ENCODE assay signal across 16 cellular contexts in genomic region chr22:43901976-43902643, GRCh38. TPM values are rescaled to one million over a fixed set of nuclear protein-coding genes. Genes with fewer than 3 reads are reported as not detected.
A peak's percentile ranks its signal among the peaks of the same experiment; 100 is the strongest.
DNase-seq lines count a peak whose midpoint lies in the region; ATAC-seq and TF ChIP-seq lines count a peak whose summit lies in the region.
"Had no signal": no experiment of that assay in that cellular context is flagged by ENCODE, and none has a peak within 500 bp of the region (broad histone marks: within the 10 kb centered on the region; RNA-seq: fewer than 3 reads in every experiment).

No MANE protein-coding gene starts in this region.

- H3K9ac ChIP-seq in GM23248 (no peak overlapping the region), SK-N-SH (no peak overlapping the region), skeletal muscle satellite cell (ENCODE audit: low read depth, low read length) (peak overlapping the region; percentile 54)

- H3K4me1 Mint-ChIP-seq in activated naive CD4-positive, alpha-beta T cell treated with anti-CD3 and anti-CD28 coated beads for 36 hours (ENCODE audit: low read depth): no peaks in the 10 kb centered on the region

- H3K9me3 Mint-ChIP-seq in activated naive CD4-positive, alpha-beta T cell treated with anti-CD3 and anti-CD28 coated beads for 36 hours: no peaks in the 10 kb centered on the region

- DNase-seq in GM23248: peak; percentile 26
- DNase-seq in SK-N-SH: no peak
- DNase-seq in fibroblast of mammary gland (ENCODE audit: low read depth): peak; percentile 89
- DNase-seq in activated naive CD4-positive, alpha-beta T cell treated with anti-CD3 and anti-CD28 coated beads for 36 hours: no peak
- no peak for DNase-seq in medulla oblongata (ENCODE audit: extremely low spot score)
- DNase-seq: activated T-cell treated with anti-CD3 and anti-CD28 coated beads for 4 hours; effector memory CD4-positive, alpha-beta T cell; lower lobe of right lung; spleen; SW 1271 had no signal

- H3K4me3 Mint-ChIP-seq in activated naive CD4-positive, alpha-beta T cell treated with anti-CD3 and anti-CD28 coated beads for 36 hours: no peak overlapping the region

- intact Hi-C loops in activated naive CD4-positive, alpha-beta T cell treated with anti-CD3 and anti-CD28 coated beads for 36 hours (cut with micrococcal nuclease): no loop called here

- H3K9me2 ChIP-seq in GM23248 (ENCODE audit: insufficient read depth) (no peaks in the 10 kb centered on the region), SK-N-SH (no peaks in the 10 kb centered on the region)

- H3K27ac Mint-ChIP-seq in activated naive CD4-positive, alpha-beta T cell treated with anti-CD3 and anti-CD28 coated beads for 36 hours: no peak overlapping the region

- no peaks in the 10 kb centered on the region for H3F3A ChIP-seq in GM23248 (ENCODE audit: insufficient read depth)
- peaks cover 9% of the 10 kb centered on the region for H3F3A ChIP-seq in SK-N-SH (replicated peaks; ENCODE audit: insufficient read depth)

- H3K4me1 ChIP-seq in GM23248 (ENCODE audit: insufficient read depth): peaks cover 6% of the 10 kb centered on the region; the same call in 1 of the 2 replicates
- H3K4me1 ChIP-seq in SK-N-SH (ENCODE audit: control insufficient read depth in 1 of 2, insufficient read depth in 2 of 2, low read depth in 1 of 2, low read length in 1 of 2): peaks cover 0 to 25% of the 10 kb centered on the region in 2 experiments; a peak in 2 of 4 replicates
- peaks cover 33% of the 10 kb centered on the region for H3K4me1 ChIP-seq in skeletal muscle satellite cell (ENCODE audit: control insufficient read depth, insufficient read depth, low read length)
- H3K4me1 ChIP-seq: lower lobe of right lung, spleen had no signal

- no peaks in the 10 kb centered on the region for H3K36me3 Mint-ChIP-seq in activated naive CD4-positive, alpha-beta T cell treated with anti-CD3 and anti-CD28 coated beads for 36 hours (ENCODE audit: low read depth)

- POLR2A ChIA-PET in SK-N-SH (lab: Yijun Ruan, JAX): no interaction called here

- H3K36me3 ChIP-seq in GM23248 (ENCODE audit: low read depth) (no peaks in the 10 kb centered on the region), SK-N-SH (replicated peaks in 1 of 2; ENCODE audit: control insufficient read depth in 1 of 2, insufficient read depth in 2 of 2, low read length in 1 of 2) (no peaks in the 10 kb centered on the region), skeletal muscle satellite cell (ENCODE audit: insufficient read depth, low read length) (no peaks in the 10 kb centered on the region)
- H3K36me3 ChIP-seq: lower lobe of right lung, spleen, thoracic aorta had no signal

- in situ Hi-C loops in GM23248 (cut with MboI): no loop called here

- H3K27ac ChIP-seq in GM23248 (no peak overlapping the region), SK-N-SH (ENCODE audit: low read depth in 2 of 2, low read length in 1 of 2) (peak overlapping the region in 1 of 2 experiments; percentile 85; a peak in 2 of 4 replicates)
- H3K27ac ChIP-seq: hepatocyte, lower lobe of right lung, spleen, thoracic aorta had no signal

- no peak for ATAC-seq in HG03520 (IDR thresholded peaks at IDR 0.05; ENCODE audit: unreplicated experiment)
- ATAC-seq: lower lobe of right lung had no signal

- H3K79me2 ChIP-seq in GM23248 (ENCODE audit: insufficient read depth): no peaks in the 10 kb centered on the region
- H3K79me2 ChIP-seq in SK-N-SH (ENCODE audit: insufficient read depth): no peaks in the 10 kb centered on the region
- H3K79me2 ChIP-seq: hepatocyte had no signal

- no peak for TF ChIP-seq CTCF in SK-N-SH (IDR thresholded peaks at IDR 0.05)
- TF ChIP-seq CTCF in fibroblast of mammary gland (conservative IDR thresholded peaks at IDR 0.05; ENCODE audit: control insufficient read depth, insufficient read depth, low read depth, low read length): no peak

- peak in 1 of 2 experiments; percentile 36; a peak in 1 of 4 replicates for TF ChIP-seq EP300 in SK-N-SH (IDR thresholded peaks at IDR 0.05; ENCODE audit: borderline replicate concordance in 1 of 2, low read depth in 1 of 2, low read length in 1 of 2)

- TF ChIP-seq RAD21 in SK-N-SH (IDR thresholded peaks at IDR 0.05; ENCODE audit: low read length): no peak

- no peaks in the 10 kb centered on the region for H3K9me3 ChIP-seq in GM23248 (ENCODE audit: low read depth)
- no peaks in the 10 kb centered on the region for H3K9me3 ChIP-seq in SK-N-SH
- H3K9me3 ChIP-seq in skeletal muscle satellite cell (replicated peaks; ENCODE audit: low read length): no peaks in the 10 kb centered on the region
- H3K9me3 ChIP-seq: lower lobe of right lung, spleen, thoracic aorta had no signal

- CTCF ChIA-PET in SK-N-SH (lab: Yijun Ruan, JAX): no interaction called here
- CTCF ChIA-PET in activated naive CD4-positive, alpha-beta T cell treated with anti-CD3 and anti-CD28 coated beads for 36 hours (lab: Charles Lee): interaction anchor here (2.1 kb wide), 1 partner anchor 17 kb away, joined by 7 read pairs; no protein-coding TSS in a partner anchor

- H3K4me2 ChIP-seq in GM23248 (ENCODE audit: unreplicated experiment): no peak overlapping the region
- peak overlapping the region; percentile 51; the same call in 1 of the 2 replicates for H3K4me2 ChIP-seq in SK-N-SH
- peak overlapping the region; percentile 54 for H3K4me2 ChIP-seq in skeletal muscle satellite cell (ENCODE audit: low read length)
- H3K4me2 ChIP-seq: hepatocyte had no signal

- no peak overlapping the region for H2AFZ ChIP-seq in GM23248
- H2AFZ ChIP-seq in SK-N-SH (ENCODE audit: low read depth): peak overlapping the region; percentile 27; the same call in 1 of the 2 replicates
- H2AFZ ChIP-seq: hepatocyte had no signal

- H3K27me3 ChIP-seq in GM23248 (replicated peaks; ENCODE audit: insufficient read depth): peaks cover 8% of the 10 kb centered on the region; the same call in 1 of the 2 replicates
- H3K27me3 ChIP-seq in SK-N-SH (ENCODE audit: insufficient read depth): no peaks in the 10 kb centered on the region; the same call in 1 of the 2 replicates
- H3K27me3 ChIP-seq in skeletal muscle satellite cell (ENCODE audit: control insufficient read depth, insufficient read depth, low read length): peaks cover 5% of the 10 kb centered on the region
- H3K27me3 ChIP-seq: hepatocyte had no signal

- peaks cover 4% of the 10 kb centered on the region for H3K27me3 Mint-ChIP-seq in activated naive CD4-positive, alpha-beta T cell treated with anti-CD3 and anti-CD28 coated beads for 36 hours (ENCODE audit: low read depth)

- H4K20me1 ChIP-seq in GM23248 (ENCODE audit: insufficient read depth): no peaks in the 10 kb centered on the region
- no peaks in the 10 kb centered on the region for H4K20me1 ChIP-seq in SK-N-SH (ENCODE audit: insufficient read depth)

- WGBS in GM23248 (ENCODE audit: low coverage in 1 of 2, low lambda C conversion rate in 2 of 2, missing lambda C conversion rate in 2 of 2), 2 experiments: 35 to 47% methylated on average over 5 of the region's 5 CpGs
- WGBS in SK-N-SH (ENCODE audit: low lambda C conversion rate): 21% methylated on average over 2 of the region's 5 CpGs

- H3K4me3 ChIP-seq in GM23248 (no peak overlapping the region), SK-N-SH (ENCODE audit: low read depth in 2 of 2, low read length in 1 of 2) (no peak overlapping the region), fibroblast of mammary gland (ENCODE audit: control insufficient read depth, low read depth, low read length) (no peak overlapping the region), skeletal muscle satellite cell (ENCODE audit: low read length) (peak overlapping the region; percentile 47)
- H3K4me3 ChIP-seq: hepatocyte, lower lobe of right lung, spleen, thoracic aorta had no signal

TF ChIP-seq in SK-N-SH, 30 proteins besides CTCF, POLR2A, EP300 and RAD21 (continues in another document):
- TF ChIP-seq MAX (IDR thresholded peaks at IDR 0.05; ENCODE audit: low read depth): peak; percentile 70
- TF ChIP-seq EZH2phosphoT487 (IDR thresholded peaks at IDR 0.05; ENCODE audit: borderline replicate concordance, low read depth): no peak
- TF ChIP-seq NFIC (IDR thresholded peaks at IDR 0.05; ENCODE audit: borderline replicate concordance): 0 out of 2 replicates have a peak, but pooled peaks have one; percentile 31

RNA-seq across cellular contexts. Expression of gene PNPLA5, which starts 10.3 kb away (rescaled TPM):
- total RNA-seq in GM23248 (2014; rRNA removed; shearing (Covaris generic)): not detected in 2 replicates
- polyA plus RNA-seq in GM23248 (2016; fragmentation: Nextera tagmentation; extraction: Ambion mirVana) (not detected in 2 replicates), SK-N-SH (2012; rRNA removed) (not detected in 2 replicates)
- not detected in 2 replicates for polyA plus RNA-seq in SK-N-SH (2012; cell fraction: cytosol; rRNA removed)
- polyA plus RNA-seq in SK-N-SH (2012; cell fraction: nucleus; rRNA removed): not detected in 2 replicates
- total RNA-seq in skeletal muscle satellite cell (2012; rRNA removed): not detected in 2 replicates
- total RNA-seq in activated naive CD4-positive, alpha-beta T cell treated with anti-CD3 and anti-CD28 coated beads for 36 hours: not detected
- total RNA-seq: lower lobe of right lung, MCF 10A, spleen, thoracic aorta had no signal
- polyA plus RNA-seq: adipose tissue, spleen had no signal

RNA-seq across cellular contexts. Expression of gene PNPLA3, which starts 21.5 kb away (rescaled TPM):
- 0.13 and 0.54 TPM in 2 replicates for total RNA-seq in GM23248 (2014; rRNA removed; shearing (Covaris generic))
- polyA plus RNA-seq in GM23248 (2016; fragmentation: Nextera tagmentation; extraction: Ambion mirVana) (1.2 and 1.4 TPM in 2 replicates), SK-N-SH (2012; rRNA removed) (2.4 and 3.2 TPM in 2 replicates)
- polyA plus RNA-seq in SK-N-SH (2012; cell fraction: cytosol; rRNA removed): 1.2 and 1.9 TPM in 2 replicates
- polyA plus RNA-seq in SK-N-SH (2012; cell fraction: nucleus; rRNA removed): 11.1 and 13.7 TPM in 2 replicates
- total RNA-seq in skeletal muscle satellite cell (2012; rRNA removed): 1.5 and 2.4 TPM in 2 replicates
- under 1 TPM; 0.29 to 0.77 TPM for total RNA-seq in activated naive CD4-positive, alpha-beta T cell treated with anti-CD3 and anti-CD28 coated beads for 36 hours
- total RNA-seq: thoracic aorta had no signal

RNA-seq across cellular contexts. Expression of gene SULT4A1, which starts 39.8 kb away (rescaled TPM):
- not detected in 2 replicates for total RNA-seq in GM23248 (2014; rRNA removed; shearing (Covaris generic))
- polyA plus RNA-seq in GM23248 (2016; fragmentation: Nextera tagmentation; extraction: Ambion mirVana): not detected in 2 replicates
- polyA plus RNA-seq in SK-N-SH (2012; rRNA removed): 3.9 and 4.1 TPM in 2 replicates
- polyA plus RNA-seq in SK-N-SH (2012; cell fraction: cytosol; rRNA removed): 2.2 and 2.3 TPM in 2 replicates
- polyA plus RNA-seq in SK-N-SH (2012; cell fraction: nucleus; rRNA removed): 25.0 and 44.6 TPM in 2 replicates
- total RNA-seq in skeletal muscle satellite cell (2012; rRNA removed): 0.25 and 0.87 TPM in 2 replicates
- not detected for total RNA-seq in activated naive CD4-positive, alpha-beta T cell treated with anti-CD3 and anti-CD28 coated beads for 36 hours
- total RNA-seq: lower lobe of right lung, MCF 10A, thoracic aorta had no signal

RNA-seq across cellular contexts. Expression of gene SAMM50, which starts 53.1 kb away (rescaled TPM):
- total RNA-seq in GM23248 (2014; rRNA removed; shearing (Covaris generic)): 37.8 and 48.3 TPM in 2 replicates
- polyA plus RNA-seq in GM23248 (2016; fragmentation: Nextera tagmentation; extraction: Ambion mirVana) (73.7 and 73.8 TPM in 2 replicates), SK-N-SH (2012; rRNA removed) (46.7 and 49.6 TPM in 2 replicates)
- 46.2 and 46.7 TPM in 2 replicates for polyA plus RNA-seq in SK-N-SH (2012; cell fraction: cytosol; rRNA removed)
- polyA plus RNA-seq in SK-N-SH (2012; cell fraction: nucleus; rRNA removed): 28.3 and 45.0 TPM in 2 replicates
- total RNA-seq in skeletal muscle satellite cell (2012; rRNA removed): 47.6 and 51.0 TPM in 2 replicates
- total RNA-seq in activated naive CD4-positive, alpha-beta T cell treated with anti-CD3 and anti-CD28 coated beads for 36 hours: 10 to 100 TPM; 35.9 to 37.8 TPM

Comparison
In these comparisons a context has a peak if more than half of its experiments do, and no peak if none do; other contexts are left out.
1. DNase-seq: peak in GM23248 (single experiment) and fibroblast of mammary gland (single experiment); none in SK-N-SH (single experiment), activated naive CD4-positive, alpha-beta T cell treated with anti-CD3 and anti-CD28 coated beads for 36 hours (single experiment) and medulla oblongata (single experiment).